Comparison of ENCODE assay signal across 1 cellular context in genomic region chr19:54882758-54883157, GRCh38.
A peak's percentile ranks its signal among the peaks of the same experiment; 100 is the strongest.
TF ChIP-seq lines count a peak whose summit lies in the region.

No MANE protein-coding gene starts in this region.

TF ChIP-seq in GM12878, 131 proteins besides CTCF, POLR2A, EP300 and RAD21:
- TF ChIP-seq POU2F2 (IDR thresholded peaks at IDR 0.05; ENCODE audit: borderline replicate concordance, low read depth, low read length), result no peak
- TF ChIP-seq CEBPB (IDR thresholded peaks at IDR 0.05; ENCODE audit: borderline replicate concordance in 1 of 2, low read depth in 2 of 2, low read length in 2 of 2), result no peak
- peak; percentile 35; the same call in 1 of the 2 replicates for TF ChIP-seq SMC3 (IDR thresholded peaks at IDR 0.05; ENCODE audit: borderline replicate concordance, low read length)
